1 cellular context compared by ENCODE assay signal in genomic region chr20:750801-751200, GRCh38.
TF ChIP-seq lines count a peak whose summit lies in the region.

No MANE protein-coding gene starts in this region.

TF ChIP-seq in K562, 482 proteins besides CTCF, POLR2A, EP300 and RAD21 (continued from another document):
- TF ChIP-seq TFE3 (CRISPR knock-in tag; IDR thresholded peaks at IDR 0.05) = peak; percentile 34; the same call in 1 of the 2 replicates
- no peak for TF ChIP-seq ZNF436 (CRISPR knock-in tag; IDR thresholded peaks at IDR 0.05)
- TF ChIP-seq ZNF518B (CRISPR knock-in tag; IDR thresholded peaks at IDR 0.05) = no peak
- TF ChIP-seq HBP1 (CRISPR knock-in tag; IDR thresholded peaks at IDR 0.05) = no peak
- no peak for TF ChIP-seq ZNF133 (CRISPR knock-in tag; IDR thresholded peaks at IDR 0.05)
- TF ChIP-seq RCOR1 (IDR thresholded peaks at IDR 0.05; ENCODE audit: borderline replicate concordance in 1 of 2, low read depth in 2 of 2, low read length in 2 of 2) = no peak
- no peak for TF ChIP-seq E2F8 (IDR thresholded peaks at IDR 0.05; ENCODE audit: low read depth, partially characterized antibody)
- TF ChIP-seq THRA (IDR thresholded peaks at IDR 0.05) = no peak
- no peak for TF ChIP-seq RBM34 (IDR thresholded peaks at IDR 0.05; ENCODE audit: borderline replicate concordance, insufficient read depth, low read length)
- TF ChIP-seq FOXK2 (conservative IDR thresholded peaks at IDR 0.05 in 1 of 2, IDR thresholded peaks at IDR 0.05 in 1 of 2; ENCODE audit: low read depth in 2 of 2) = no peak
- no peak for TF ChIP-seq REST (CRISPR knock-in tag; IDR thresholded peaks at IDR 0.05; ENCODE audit: low read depth)
- TF ChIP-seq RAD51 (IDR thresholded peaks at IDR 0.05; ENCODE audit: borderline replicate concordance, low read depth) = peak; percentile 93
- peak; percentile 94 for TF ChIP-seq NFYB (IDR thresholded peaks at IDR 0.05; ENCODE audit: extremely low read depth, insufficient read length)
- no peak for TF ChIP-seq TGIF2 (CRISPR knock-in tag; IDR thresholded peaks at IDR 0.05)
- no peak for TF ChIP-seq ZNF407 (IDR thresholded peaks at IDR 0.05; ENCODE audit: low read depth)
